ENCODE assay signal across 23 cellular contexts in genomic region chrX:97402903-97403302, GRCh38.
"Had no signal": no experiment of that assay in that cellular context is flagged by ENCODE, and none has a peak within 500 bp of the region (broad histone marks: within the 10 kb centered on the region; RNA-seq: fewer than 3 reads in every experiment).

No MANE protein-coding gene starts in this region.

- H3K9me3 ChIP-seq: gastrocnemius medialis, left lung, right atrium auricular region, SK-N-SH, upper lobe of right lung had no signal

- H3K27ac ChIP-seq: cardiac muscle cell, gastrocnemius medialis, left lung, right atrium auricular region, upper lobe of right lung had no signal

- H3K4me1 ChIP-seq: gastrocnemius medialis, left lung, right atrium auricular region, upper lobe of right lung had no signal

- DNase-seq: activated B cell treated with CpG ODN at 0.5 μM for 24 hours; activated CD4-positive, alpha-beta T cell treated with anti-CD3 and anti-CD28 coated beads, Interleukin-2, amount 50 U/mL, for 4 hours; activated CD8-positive, alpha-beta memory T cell treated with anti-CD3 and anti-CD28 coated beads, Interleukin-2, amount 50 U/mL, for 4 hours; activated gamma-delta T cell treated with Interleukin-2 at 50 U/mL for 16 hours; activated naive CD8-positive, alpha-beta T cell treated with anti-CD3 and anti-CD28 coated beads for 36 hours; activated T-cell treated with anti-CD3 and anti-CD28 coated beads, Interleukin-2, amount 50 U/mL, for 72 hours; amniotic stem cell; effector CD8-positive, alpha-beta T cell; gastrocnemius medialis; head of caudate nucleus; left lung; mammary epithelial cell; occipital lobe; SK-N-SH; stimulated activated CD4-positive, alpha-beta T cell treated with anti-CD3 and anti-CD28 coated beads, Interleukin-4, amount 100 ng/mL, for 1 hour; T-helper 9 cell; upper lobe of right lung had no signal

- H3K27ac Mint-ChIP-seq: activated B cell treated with CpG ODN at 0.5 μM for 24 hours; activated naive CD8-positive, alpha-beta T cell treated with anti-CD3 and anti-CD28 coated beads for 36 hours; dendritic cell treated with granulocyte-macrophage colony-stimulating factor and Interleukin-4, amounts not matched to agents 40 ng/mL and 50 ng/mL, for 4 days; progenitor cell of endocrine pancreas; stimulated activated memory B cell treated with anti-CD40 and anti-IgM and Interleukin-4, amounts not matched to agents 10 μg/mL and 1 μg/mL and 100 μg/mL, for 72 hours had no signal

- H3K36me3 ChIP-seq: cardiac muscle cell, gastrocnemius medialis, left lung, right atrium auricular region, upper lobe of right lung had no signal

- H3K9me3 Mint-ChIP-seq: activated B cell treated with CpG ODN at 0.5 μM for 24 hours; activated naive CD8-positive, alpha-beta T cell treated with anti-CD3 and anti-CD28 coated beads for 36 hours; activated T-cell treated with anti-CD3 and anti-CD28 coated beads, Interleukin-2, amount 50 U/mL, for 72 hours; dendritic cell treated with granulocyte-macrophage colony-stimulating factor and Interleukin-4, amounts not matched to agents 40 ng/mL and 50 ng/mL, for 4 days; stimulated activated memory B cell treated with anti-CD40 and anti-IgM and Interleukin-4, amounts not matched to agents 10 μg/mL and 1 μg/mL and 100 μg/mL, for 72 hours had no signal

- H3K27me3 Mint-ChIP-seq: activated B cell treated with CpG ODN at 0.5 μM for 24 hours; activated naive CD8-positive, alpha-beta T cell treated with anti-CD3 and anti-CD28 coated beads for 36 hours; dendritic cell treated with granulocyte-macrophage colony-stimulating factor and Interleukin-4, amounts not matched to agents 40 ng/mL and 50 ng/mL, for 4 days; progenitor cell of endocrine pancreas; stimulated activated memory B cell treated with anti-CD40 and anti-IgM and Interleukin-4, amounts not matched to agents 10 μg/mL and 1 μg/mL and 100 μg/mL, for 72 hours had no signal

- H3K4me3 Mint-ChIP-seq: activated B cell treated with CpG ODN at 0.5 μM for 24 hours; activated naive CD8-positive, alpha-beta T cell treated with anti-CD3 and anti-CD28 coated beads for 36 hours; dendritic cell treated with granulocyte-macrophage colony-stimulating factor and Interleukin-4, amounts not matched to agents 40 ng/mL and 50 ng/mL, for 4 days; stimulated activated memory B cell treated with anti-CD40 and anti-IgM and Interleukin-4, amounts not matched to agents 10 μg/mL and 1 μg/mL and 100 μg/mL, for 72 hours had no signal

- H3K9ac ChIP-seq: SK-N-SH had no signal

- H3K4me3 ChIP-seq: cardiac muscle cell, gastrocnemius medialis, left lung, right atrium auricular region, upper lobe of right lung had no signal

- H3K27me3 ChIP-seq: cardiac muscle cell, gastrocnemius medialis, left lung, right atrium auricular region, upper lobe of right lung had no signal

- ATAC-seq: esophagus mucosa; gastrocnemius medialis; left lung; stimulated activated memory B cell treated with anti-CD40 and anti-IgM and Interleukin-4, amounts not matched to agents 10 μg/mL and 1 μg/mL and 100 μg/mL, for 72 hours; upper lobe of right lung had no signal

- H3K4me2 ChIP-seq: SK-N-SH had no signal
